Comparison of ENCODE assay signal across 1 cellular context in genomic region chr12:54029529-54030441, GRCh38.
TF ChIP-seq lines count a peak whose summit lies in the region.

No MANE protein-coding gene starts in this region.

TF ChIP-seq in H1, 55 proteins besides CTCF, POLR2A, EP300 and RAD21:
- TF ChIP-seq SRF (IDR thresholded peaks at IDR 0.05; ENCODE audit: low read depth, low read length) (no peak), CTBP2 (IDR thresholded peaks at IDR 0.05; ENCODE audit: borderline replicate concordance, insufficient read depth, insufficient read length, low read length) (peak; percentile 93), EZH2 (IDR thresholded peaks at IDR 0.05; ENCODE audit: low read depth, low read length, severe bottlenecking) (peak; percentile 93), RNF2 (IDR thresholded peaks at IDR 0.05; ENCODE audit: borderline replicate concordance, low read depth, low read length, missing control alignments, poor library complexity, severe bottlenecking) (peak; percentile 97), EGR1 (IDR thresholded peaks at IDR 0.05; ENCODE audit: borderline replicate concordance, low read depth, low read length) (no peak), SUZ12 (IDR thresholded peaks at IDR 0.05; ENCODE audit: low read length) (peak; percentile 93), SP1 (IDR thresholded peaks at IDR 0.05; ENCODE audit: low read depth, low read length) (peak; percentile 41; the same call in 1 of the 2 replicates)
